1 cellular context compared by ENCODE assay signal in genomic region chr7:139772115-139772514, GRCh38.
TF ChIP-seq lines count a peak whose summit lies in the region.

No MANE protein-coding gene starts in this region.

TF ChIP-seq in HepG2, 621 proteins besides CTCF, POLR2A, EP300 and RAD21 (continued from another document and continues in another):
- TF ChIP-seq SIN3A (IDR thresholded peaks at IDR 0.05; ENCODE audit: borderline replicate concordance, low read depth, low read length) (no peak), MAFG (CRISPR knock-in tag; IDR thresholded peaks at IDR 0.05) (no peak), FOXC1 (CRISPR knock-in tag; IDR thresholded peaks at IDR 0.05; ENCODE audit: borderline replicate concordance) (no peak), ZFP36 (IDR thresholded peaks at IDR 0.05; ENCODE audit: borderline replicate concordance, low read depth, low read length, partially characterized antibody) (no peak), KMT2A (CRISPR knock-in tag; IDR thresholded peaks at IDR 0.05) (peak; percentile 33; the same call in 1 of the 2 replicates), ZNF775 (CRISPR knock-in tag; IDR thresholded peaks at IDR 0.05; ENCODE audit: borderline replicate concordance) (no peak), BHLHE40 (IDR thresholded peaks at IDR 0.05; ENCODE audit: low read length) (no peak), MTA1 (CRISPR knock-in tag; IDR thresholded peaks at IDR 0.05; ENCODE audit: borderline replicate concordance) (no peak), IRX3 (CRISPR knock-in tag; IDR thresholded peaks at IDR 0.05; ENCODE audit: borderline replicate concordance, low read depth) (no peak), LRRFIP1 (CRISPR knock-in tag; conservative IDR thresholded peaks at IDR 0.05) (no peak), RNF219 (CRISPR knock-in tag; IDR thresholded peaks at IDR 0.05) (no peak), THYN1 (CRISPR knock-in tag; IDR thresholded peaks at IDR 0.05; ENCODE audit: borderline replicate concordance, low read depth) (no peak), KDM3A (CRISPR knock-in tag; IDR thresholded peaks at IDR 0.05; ENCODE audit: low read depth) (no peak), ZNF644 (CRISPR knock-in tag; IDR thresholded peaks at IDR 0.05; ENCODE audit: low read depth) (peak; percentile 32; the same call in 1 of the 2 replicates), ZFP37 (CRISPR knock-in tag; IDR thresholded peaks at IDR 0.05; ENCODE audit: borderline replicate concordance) (no peak), FOXA3 (CRISPR knock-in tag; IDR thresholded peaks at IDR 0.05) (no peak), RNF2 (conservative IDR thresholded peaks at IDR 0.05; ENCODE audit: low read depth) (no peak), ZFP82 (CRISPR knock-in tag; IDR thresholded peaks at IDR 0.05; ENCODE audit: borderline replicate concordance) (no peak), PRDM4 (CRISPR knock-in tag; IDR thresholded peaks at IDR 0.05; ENCODE audit: borderline replicate concordance) (no peak), CC2D1A (CRISPR knock-in tag; IDR thresholded peaks at IDR 0.05) (no peak), REPIN1 (CRISPR knock-in tag; IDR thresholded peaks at IDR 0.05; ENCODE audit: borderline replicate concordance, low read depth) (0 out of 2 replicates have a peak, but pooled peaks have one; percentile 29), ZSCAN21 (CRISPR knock-in tag; IDR thresholded peaks at IDR 0.05; ENCODE audit: borderline replicate concordance) (no peak), PBX3 (CRISPR knock-in tag; IDR thresholded peaks at IDR 0.05; ENCODE audit: borderline replicate concordance) (no peak), ZBTB44 (CRISPR knock-in tag; IDR thresholded peaks at IDR 0.05) (no peak), ZNF510 (CRISPR knock-in tag; IDR thresholded peaks at IDR 0.05; ENCODE audit: low read depth) (no peak), ZBTB37 (CRISPR knock-in tag; IDR thresholded peaks at IDR 0.05) (no peak), ZNF740 (CRISPR knock-in tag; IDR thresholded peaks at IDR 0.05) (no peak), SRSF4 (IDR thresholded peaks at IDR 0.05; ENCODE audit: low read depth, low read length, poor library complexity, severe bottlenecking) (no peak), ARID5B (CRISPR knock-in tag; IDR thresholded peaks at IDR 0.05) (peak; percentile 44), CBX1 (IDR thresholded peaks at IDR 0.05; ENCODE audit: low read depth) (no peak), ZSCAN5A (CRISPR knock-in tag; IDR thresholded peaks at IDR 0.05; ENCODE audit: borderline replicate concordance) (no peak), PHB2 (IDR thresholded peaks at IDR 0.05; ENCODE audit: partially characterized antibody) (no peak), SNAI1 (CRISPR knock-in tag; IDR thresholded peaks at IDR 0.05; ENCODE audit: borderline replicate concordance) (no peak), SYNCRIP (IDR thresholded peaks at IDR 0.05; ENCODE audit: insufficient read depth, low read depth, low read length) (no peak), ZNF570 (CRISPR knock-in tag; IDR thresholded peaks at IDR 0.05; ENCODE audit: borderline replicate concordance) (no peak), PATZ1 (CRISPR knock-in tag; IDR thresholded peaks at IDR 0.05) (no peak), ZNF260 (CRISPR knock-in tag; IDR thresholded peaks at IDR 0.05; ENCODE audit: borderline replicate concordance, low read depth) (no peak), ZNF205 (CRISPR knock-in tag; IDR thresholded peaks at IDR 0.05) (no peak), ONECUT2 (CRISPR knock-in tag; IDR thresholded peaks at IDR 0.05) (peak; percentile 66; the same call in 1 of the 2 replicates), NFIB (CRISPR knock-in tag; IDR thresholded peaks at IDR 0.05; ENCODE audit: borderline replicate concordance) (no peak), PHF8 (CRISPR knock-in tag; IDR thresholded peaks at IDR 0.05) (no peak), BRCA1 (CRISPR knock-in tag; IDR thresholded peaks at IDR 0.05) (no peak), ZNF577 (CRISPR knock-in tag; IDR thresholded peaks at IDR 0.05; ENCODE audit: borderline replicate concordance, low read depth) (no peak)
